ENCODE assay signal across 8 cellular contexts in the genomic region with DNA sequence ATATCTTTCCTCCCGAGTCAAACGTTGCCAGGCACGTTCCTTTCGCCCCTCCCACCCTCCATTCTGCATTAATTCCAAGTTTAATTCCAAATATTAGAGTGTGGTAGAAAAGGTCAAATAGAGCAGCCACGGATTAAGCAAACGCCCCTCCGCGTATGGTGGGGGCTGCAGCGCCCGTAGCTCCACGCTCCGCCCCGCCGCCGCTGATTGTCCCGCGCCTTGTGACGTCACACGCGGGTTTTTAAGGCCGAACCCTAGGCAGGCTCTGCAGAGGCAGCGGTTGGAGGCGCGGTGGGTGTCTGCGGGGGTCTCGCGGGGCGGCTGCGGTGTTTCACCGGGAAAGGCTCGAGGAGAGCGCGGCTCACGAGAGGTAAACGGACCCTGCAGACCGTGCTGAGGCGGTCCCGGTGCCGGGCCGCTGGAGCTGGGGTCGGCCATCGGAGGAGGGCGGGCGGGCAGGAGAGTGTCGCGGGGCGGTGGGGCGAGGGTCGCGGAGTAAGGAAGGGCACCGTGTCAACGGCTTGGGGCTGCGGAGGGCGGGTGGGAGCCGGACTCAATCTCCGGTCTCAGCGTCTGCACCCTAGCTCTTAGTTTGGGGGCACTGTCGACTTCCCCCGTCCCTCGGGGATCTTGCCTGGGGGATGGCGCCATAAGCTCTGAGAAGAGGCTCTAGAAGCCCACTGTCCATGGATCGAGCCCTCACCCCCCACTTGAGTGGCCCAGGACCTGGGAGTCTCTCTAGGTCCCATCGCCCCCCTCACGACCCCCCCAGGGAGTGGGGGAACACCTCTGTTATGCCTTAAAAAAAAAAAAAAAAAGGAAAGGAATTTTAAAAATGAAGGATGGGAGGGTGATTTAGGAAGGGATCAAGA. TPM values are rescaled to one million over a fixed set of nuclear protein-coding genes. Genes with fewer than 3 reads are reported as not detected.
DNase-seq lines count a peak whose midpoint lies in the region; ATAC-seq and TF ChIP-seq lines count a peak whose summit lies in the region.

A gene with protein sequence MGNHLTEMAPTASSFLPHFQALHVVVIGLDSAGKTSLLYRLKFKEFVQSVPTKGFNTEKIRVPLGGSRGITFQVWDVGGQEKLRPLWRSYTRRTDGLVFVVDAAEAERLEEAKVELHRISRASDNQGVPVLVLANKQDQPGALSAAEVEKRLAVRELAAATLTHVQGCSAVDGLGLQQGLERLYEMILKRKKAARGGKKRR (plus strand): TSS at position 270 of the 872 bp plus-strand sequence. CDS start 740 bp downstream, outside the sequence.

- no peaks in the 10 kb centered on the region for H3K27me3 ChIP-seq in HL-60 (ENCODE audit: insufficient read depth, poor library complexity, severe bottlenecking)
- H3K27me3 ChIP-seq in endodermal cell (ENCODE audit: control insufficient read depth, insufficient read depth, low read length, poor library complexity, severe bottlenecking): no peaks in the 10 kb centered on the region

- 0 to 3% methylated on average over 22 to 58 of the region's 64 CpGs for WGBS in endodermal cell (ENCODE audit: insufficient coverage in 1 of 2, insufficient read length in 1 of 2), 2 experiments
- 0 to 1% methylated on average over 46 to 51 of the region's 64 CpGs for WGBS in mesodermal cell (ENCODE audit: insufficient coverage in 2 of 2), 2 experiments

- peak within 1 kb of the TSS; percentile 94 for H3K27ac Mint-ChIP-seq in endodermal cell

- H3K4me3 ChIP-seq in HL-60 (replicated peaks; ENCODE audit: insufficient read depth, low read length) (peak within 1 kb of the TSS; percentile 71), endodermal cell (ENCODE audit: low read length) (peak within 1 kb of the TSS; percentile 96), mesodermal cell (ENCODE audit: extremely low read depth, insufficient read depth, low read length, poor library complexity, severe bottlenecking) (peak within 1 kb of the TSS; percentile 76)

- H3K9me3 ChIP-seq in endodermal cell (ENCODE audit: control insufficient read depth, low read length) (peaks cover 10% of the 10 kb centered on the region), mesodermal cell (ENCODE audit: control insufficient read depth, low read length) (no peaks in the 10 kb centered on the region)

- H3K4me1 Mint-ChIP-seq in endodermal cell: peaks cover 53% of the 10 kb centered on the region

- no peak for ATAC-seq in HG03135 (IDR thresholded peaks at IDR 0.05; ENCODE audit: unreplicated experiment)

- H3K9ac ChIP-seq in endodermal cell (ENCODE audit: extremely low read depth, low read length, poor library complexity, severe bottlenecking): peak within 1 kb of the TSS; percentile 94

- peak; percentile 63 for DNase-seq in DMS114 treated with DMSO at 0.1 percent for 48 hours (lab: John Stamatoyannopoulos, UW; ENCODE audit: unreplicated experiment)
- DNase-seq in HL-60 (ENCODE audit: low read depth in 1 of 2, low spot score in 1 of 2): peak in 1 of 2 experiments; percentile 68
- DNase-seq in NOMO-1 treated with dmso at 0.1 percent for 144 hours (lab: John Stamatoyannopoulos, UW; ENCODE audit: unreplicated experiment): peak; percentile 49
- DNase-seq in activated CD8-positive, alpha-beta memory T cell treated with anti-CD3 and anti-CD28 coated beads, Interleukin-2, amount 50 U/mL, for 4 hours: peak; percentile 87
- peak; percentile 95 for DNase-seq in endodermal cell
- peak; percentile 75 for DNase-seq in stimulated activated CD8-positive, alpha-beta memory T cell treated with anti-CD3 and anti-CD28 coated beads, Interleukin-15, amount 100 ng/mL, for 1 hour (ENCODE audit: low read depth)

- no peak within 1 kb of the TSS for H3K27ac ChIP-seq in HL-60 (replicated peaks)
- peak within 1 kb of the TSS; percentile 55 for H3K27ac ChIP-seq in endodermal cell (ENCODE audit: low read depth, low read length)
- peak within 1 kb of the TSS; percentile 49 for H3K27ac ChIP-seq in mesodermal cell (ENCODE audit: low read depth, low read length, severe bottlenecking)

- no peaks in the 10 kb centered on the region for H3K9me3 Mint-ChIP-seq in endodermal cell

- no peaks in the 10 kb centered on the region for H3K27me3 Mint-ChIP-seq in endodermal cell (ENCODE audit: insufficient read depth)

- H3K4me3 Mint-ChIP-seq in endodermal cell: peak within 1 kb of the TSS; percentile 92

- peaks cover 14% of the 10 kb centered on the region for H3K4me1 ChIP-seq in endodermal cell (ENCODE audit: control insufficient read depth, insufficient read depth, low read length)
- H3K4me1 ChIP-seq in mesodermal cell (ENCODE audit: control insufficient read depth, insufficient read depth, low read length, poor library complexity, severe bottlenecking): peaks cover 9% of the 10 kb centered on the region

- peaks cover 39% of the 10 kb centered on the region for H3K36me3 Mint-ChIP-seq in endodermal cell (ENCODE audit: low read depth)

- TF ChIP-seq CTCF in HL-60 (IDR thresholded peaks at IDR 0.05; ENCODE audit: insufficient read depth, low read length) (no peak), endodermal cell (conservative IDR thresholded peaks at IDR 0.05) (no peak)

- H3K36me3 ChIP-seq in endodermal cell (ENCODE audit: control insufficient read depth, insufficient read depth, low read length) (peaks cover 39% of the 10 kb centered on the region), mesodermal cell (ENCODE audit: control insufficient read depth, insufficient read depth, low read length) (peaks cover 22% of the 10 kb centered on the region)

RNA-seq across cellular contexts. Expression of the gene that starts here (rescaled TPM):
- 100 to 1,000 TPM; 129 to 142 TPM for total RNA-seq in endodermal cell
- 47.0 TPM for polyA plus RNA-seq in endodermal cell (2013, experiment 1 of 2)
- 62.6 TPM for polyA plus RNA-seq in endodermal cell (2013, experiment 2 of 2)
- polyA plus RNA-seq in mesodermal cell (2013, experiment 1 of 2): 36.6 TPM
- polyA plus RNA-seq in mesodermal cell (2013, experiment 2 of 2): 32.4 TPM
